In genomic region chr12:121181181-121181580, GRCh38 we compare ENCODE assay signal across 22 cellular contexts.
DNase-seq lines count a peak whose midpoint lies in the region; ATAC-seq and TF ChIP-seq lines count a peak whose summit lies in the region.
"Had no signal": no experiment of that assay in that cellular context is flagged by ENCODE, and none has a peak within 500 bp of the region (broad histone marks: within the 10 kb centered on the region; RNA-seq: fewer than 3 reads in every experiment).

No MANE protein-coding gene starts in this region.

- TF ChIP-seq CTCF in choroid plexus epithelial cell (conservative IDR thresholded peaks at IDR 0.05; ENCODE audit: low read depth, low read length) = no peak

- H3K4me3 ChIP-seq in choroid plexus epithelial cell (ENCODE audit: low read depth, low read length) = no peak overlapping the region
- H3K4me3 ChIP-seq: GM23338, sigmoid colon had no signal

- DNase-seq in EH (ENCODE audit: low read depth) (peak; percentile 62), NCI-H226 (peak; percentile 28), choroid plexus epithelial cell (ENCODE audit: low read depth) (peak; percentile 61), iris pigment epithelial cell (ENCODE audit: low read depth) (peak; percentile 90), COR-L47 (lab: John Stamatoyannopoulos, UW) (no peak)
- DNase-seq: activated CD4-positive, alpha-beta T cell treated with anti-CD3 and anti-CD28 coated beads for 4 hours; activated naive CD8-positive, alpha-beta T cell treated with anti-CD3 and anti-CD28 coated beads for 36 hours; CD4-positive, alpha-beta T cell; dermis blood vessel endothelial cell; KG1; left colon; mesendoderm; natural killer cell; NCI-H1092 treated with DMSO at 0.1 percent for 48 hours; NCI-H82; sigmoid colon had no signal

- no peak for ATAC-seq in GM21825 (IDR thresholded peaks at IDR 0.05; ENCODE audit: unreplicated experiment)
- ATAC-seq in HG02588 (IDR thresholded peaks at IDR 0.05; ENCODE audit: unreplicated experiment) = no peak
- ATAC-seq: activated T-helper 17 cell treated with anti-CD3 and anti-CD28 coated beads, Interleukin-2, amount 50 U/mL, for 72 hours; GM23338; left colon; natural killer cell; Right ventricle myocardium inferior; stimulated activated effector memory CD8-positive, alpha-beta T cell treated with anti-CD3 and anti-CD28 coated beads, Interleukin-12 subunit alpha, Interleukin-12 subunit beta, amount 100 ng/mL, for 72 hours had no signal
